Comparison of ENCODE assay signal across 14 cellular contexts in the genomic region with DNA sequence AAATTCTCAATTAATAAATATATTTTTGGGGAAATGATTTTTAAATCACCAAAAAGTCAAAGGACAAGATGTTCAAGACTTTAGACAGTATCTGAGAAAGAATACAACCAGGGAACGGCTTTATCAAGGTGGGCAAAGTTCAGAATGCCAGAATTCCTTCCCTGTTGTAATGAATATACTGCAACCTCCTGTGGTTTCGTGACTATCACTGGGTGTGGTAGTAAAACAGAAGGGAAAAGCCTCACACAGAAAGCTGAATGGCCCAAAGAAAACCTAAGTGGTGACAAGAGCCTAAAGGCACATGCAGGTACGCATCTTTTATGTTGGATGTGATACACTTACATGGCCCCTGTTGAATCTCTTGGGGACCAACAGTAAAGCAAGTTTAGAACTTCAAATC. TPM values are rescaled to one million over a fixed set of nuclear protein-coding genes. Genes with fewer than 3 reads are reported as not detected.
DNase-seq lines count a peak whose midpoint lies in the region; ATAC-seq and TF ChIP-seq lines count a peak whose summit lies in the region.
"Had no signal": no experiment of that assay in that cellular context is flagged by ENCODE, and none has a peak within 500 bp of the region (broad histone marks: within the 10 kb centered on the region; RNA-seq: fewer than 3 reads in every experiment).

No MANE protein-coding gene starts in this region.

- CTCF ChIA-PET in Caco-2 (lab: Charles Lee), result no interaction called here

- DNase-seq in Caco-2 (peak; percentile 21 to 33), HuH-7 (ENCODE audit: low spot score) (peak; percentile 21), hepatocyte (ENCODE audit: low spot score) (peak; percentile 34), mucosa of gallbladder (ENCODE audit: low spot score) (peak; percentile 27), cerebellar nuclear complex (lab: John Stamatoyannopoulos, UW) (no peak), upper lobe of left lung (no peak)
- no peak for DNase-seq in stimulated activated CD4-positive, alpha-beta T cell treated with anti-CD3 and anti-CD28 coated beads, Interleukin-4, amount 100 ng/mL, for 24 hours
- DNase-seq: 8988T; AML-193; CD8-positive, alpha-beta memory T cell had no signal

- BruUV-seq in Caco-2 (replicated peaks; lab: Mats Ljungman, UMichigan), result no TSS peak

- intact Hi-C loops in Caco-2 (cut with micrococcal nuclease; ENCODE audit: unreplicated experiment), result no loop called here

- no peak for ATAC-seq in upper lobe of left lung (ENCODE audit: low FRiP score in 2 of 2)
- ATAC-seq: GM12878, HCT116 had no signal

- 63% methylated on average over 3 of the region's 3 CpGs for WGBS in hepatocyte (ENCODE audit: low lambda C conversion rate, missing lambda C conversion rate)
- WGBS in upper lobe of left lung, 2 donors, result 94 to 96% methylated on average over 3 of the region's 3 CpGs

- no peak for TF ChIP-seq CTCF in Caco-2 (IDR thresholded peaks at IDR 0.05; ENCODE audit: insufficient read depth in 1 of 2, low read depth in 1 of 2, low read length in 1 of 2, severe bottlenecking in 1 of 2, unreplicated experiment in 1 of 2)
- no peak for TF ChIP-seq CTCF in hepatocyte (IDR thresholded peaks at IDR 0.05; ENCODE audit: poor library complexity)
- no peak for TF ChIP-seq CTCF in upper lobe of left lung (IDR thresholded peaks at IDR 0.05)

- H3K27ac ChIP-seq in hepatocyte (peak overlapping the region; percentile 57), upper lobe of left lung (no peak overlapping the region)
- H3K27ac ChIP-seq: BLaER1 had no signal

- H3K27me3 ChIP-seq in Caco-2 (replicated peaks; ENCODE audit: control insufficient read depth, insufficient read depth, low read length) (no peaks in the 10 kb centered on the region), hepatocyte (no peaks in the 10 kb centered on the region), upper lobe of left lung (no peaks in the 10 kb centered on the region)
- H3K27me3 ChIP-seq: BLaER1 had no signal

- no peaks in the 10 kb centered on the region for H3K79me2 ChIP-seq in hepatocyte

- H3K4me1 ChIP-seq in Caco-2 (peaks cover 21% of the 10 kb centered on the region), hepatocyte (ENCODE audit: insufficient read depth) (no peaks in the 10 kb centered on the region), upper lobe of left lung (no peaks in the 10 kb centered on the region)
- H3K4me1 ChIP-seq: BLaER1 had no signal

- no peaks in the 10 kb centered on the region for H3K4me1 Mint-ChIP-seq in Caco-2 (ENCODE audit: low read depth, unreplicated experiment)

- H3K9me2 ChIP-seq in hepatocyte (replicated peaks; ENCODE audit: insufficient read depth), result no peaks in the 10 kb centered on the region

- no peak for TF ChIP-seq POLR2A in upper lobe of left lung (IDR thresholded peaks at IDR 0.05)

- H3K36me3 ChIP-seq in Caco-2 (ENCODE audit: control insufficient read depth, insufficient read depth, low read length) (no peaks in the 10 kb centered on the region), hepatocyte (replicated peaks; ENCODE audit: insufficient read depth, low read depth) (no peaks in the 10 kb centered on the region), upper lobe of left lung (peaks cover 6 to 38% (median 15%) of the 10 kb centered on the region in 4 donors)

- peaks cover 7% of the 10 kb centered on the region for H3K36me3 Mint-ChIP-seq in Caco-2 (ENCODE audit: insufficient read depth, unreplicated experiment)
- H3K36me3 Mint-ChIP-seq: IgD-negative memory B cell had no signal

- H4K20me1 ChIP-seq in hepatocyte (ENCODE audit: insufficient read depth, poor library complexity, severe bottlenecking), result no peaks in the 10 kb centered on the region

- no peak overlapping the region for H3K4me3 ChIP-seq in Caco-2 (ENCODE audit: low read depth, low read length)
- no peak overlapping the region for H3K4me3 ChIP-seq in hepatocyte
- H3K4me3 ChIP-seq in upper lobe of left lung, result no peak overlapping the region
- H3K4me3 ChIP-seq: BLaER1, GM12878 had no signal

- TF ChIP-seq EP300 in upper lobe of left lung (IDR thresholded peaks at IDR 0.05), result no peak

- H3K9me3 Mint-ChIP-seq in Caco-2 (ENCODE audit: unreplicated experiment), result no peaks in the 10 kb centered on the region
- H3K9me3 Mint-ChIP-seq: CD8-positive, alpha-beta memory T cell; IgD-negative memory B cell had no signal

- H3K27me3 Mint-ChIP-seq in Caco-2 (ENCODE audit: insufficient read depth, unreplicated experiment), result no peaks in the 10 kb centered on the region
- H3K27me3 Mint-ChIP-seq: CD8-positive, alpha-beta memory T cell; IgD-negative memory B cell had no signal

- no peak overlapping the region for H3K4me2 ChIP-seq in hepatocyte
- H3K4me2 ChIP-seq: BLaER1 had no signal

- H3K9me3 ChIP-seq in Caco-2, result no peaks in the 10 kb centered on the region
- no peaks in the 10 kb centered on the region for H3K9me3 ChIP-seq in hepatocyte (ENCODE audit: low read depth)
- no peaks in the 10 kb centered on the region for H3K9me3 ChIP-seq in upper lobe of left lung
- H3K9me3 ChIP-seq: BLaER1 had no signal

- H3K27ac Mint-ChIP-seq in Caco-2 (ENCODE audit: unreplicated experiment), result peak overlapping the region; percentile 34
- H3K27ac Mint-ChIP-seq: IgD-negative memory B cell had no signal

- H3K4me3 Mint-ChIP-seq in Caco-2 (ENCODE audit: unreplicated experiment), result no peak overlapping the region
- H3K4me3 Mint-ChIP-seq: CD8-positive, alpha-beta memory T cell; IgD-negative memory B cell had no signal

- no peak overlapping the region for H2AFZ ChIP-seq in hepatocyte

- POLR2A ChIA-PET in Caco-2 (lab: Charles Lee), result no interaction called here

RNA-seq across cellular contexts. Expression of a gene that starts 37.1 kb away (rescaled TPM):
- total RNA-seq in Caco-2 (2022), result 19.9 and 23.2 TPM in 2 replicates
- 14.4 and 16.8 TPM in 2 replicates for total RNA-seq in hepatocyte
- polyA plus RNA-seq in hepatocyte, result 56.8 and 72.2 TPM in 2 replicates
- total RNA-seq in mucosa of gallbladder, result 71.6 TPM
- 100 to 1,000 TPM in 1 of 6 donors, 10 to 100 TPM in 5; 28.7 to 106 (median 52.8) TPM for total RNA-seq in upper lobe of left lung

Comparison
In these comparisons a context has a peak if more than half of its experiments do, and no peak if none do; other contexts are left out.
1. DNase-seq: peak in Caco-2 (2 of 2), HuH-7 (single experiment), hepatocyte (single experiment) and mucosa of gallbladder (single experiment); none in stimulated activated CD4-positive, alpha-beta T cell treated with anti-CD3 and anti-CD28 coated beads, Interleukin-4, amount 100 ng/mL, for 24 hours (single experiment), cerebellar nuclear complex (0 of 2) and upper lobe of left lung (0 of 2).